Comparison of ENCODE assay signal across 8 cellular contexts in the genomic region with DNA sequence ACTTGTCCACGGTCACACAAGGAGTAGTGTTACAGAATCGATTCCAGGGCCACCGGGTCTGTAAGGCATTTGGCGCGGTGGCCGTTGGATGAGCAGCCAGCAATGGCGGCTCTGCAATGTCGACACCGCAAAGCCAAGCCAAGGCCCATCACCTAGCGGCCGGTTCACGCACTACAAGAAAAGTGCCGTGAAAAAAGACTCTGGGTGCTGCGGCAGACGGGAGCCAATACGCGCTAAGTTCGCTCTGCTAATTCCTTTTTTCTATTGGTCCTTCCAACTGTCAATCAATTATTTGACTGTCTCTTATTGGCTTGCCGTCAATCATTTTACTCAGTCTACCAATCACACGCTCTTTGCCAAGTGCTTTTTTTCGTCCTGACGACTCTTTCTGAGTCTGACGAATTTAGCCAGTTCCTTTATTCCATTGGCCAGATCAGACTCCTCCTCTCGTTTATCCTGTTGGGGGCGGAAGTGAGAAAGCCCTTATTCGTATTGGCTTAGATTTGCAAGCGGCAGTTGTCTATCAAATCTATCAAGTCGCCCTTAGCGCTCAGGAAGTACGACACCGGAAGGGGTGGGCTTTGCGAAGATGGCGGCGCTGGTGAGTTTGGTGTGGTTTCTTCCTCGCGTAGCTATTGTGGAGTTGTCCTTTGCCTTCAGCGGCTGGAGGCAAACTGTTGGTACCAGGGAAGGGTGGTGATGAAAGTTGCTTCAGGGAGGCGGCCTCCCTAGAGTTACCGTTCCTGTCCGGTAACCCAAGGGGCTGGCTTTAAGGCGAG. TPM values are rescaled to one million over a fixed set of nuclear protein-coding genes. Genes with fewer than 3 reads are reported as not detected.
A peak's percentile ranks its signal among the peaks of the same experiment; 100 is the strongest.
DNase-seq lines count a peak whose midpoint lies in the region; ATAC-seq lines count a peak whose summit lies in the region.

A gene with protein sequence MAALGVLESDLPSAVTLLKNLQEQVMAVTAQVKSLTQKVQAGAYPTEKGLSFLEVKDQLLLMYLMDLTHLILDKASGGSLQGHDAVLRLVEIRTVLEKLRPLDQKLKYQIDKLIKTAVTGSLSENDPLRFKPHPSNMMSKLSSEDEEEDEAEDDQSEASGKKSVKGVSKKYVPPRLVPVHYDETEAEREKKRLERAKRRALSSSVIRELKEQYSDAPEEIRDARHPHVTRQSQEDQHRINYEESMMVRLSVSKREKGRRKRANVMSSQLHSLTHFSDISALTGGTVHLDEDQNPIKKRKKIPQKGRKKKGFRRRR (plus strand): TSS at position 577 of the 779 bp plus-strand sequence. CDS start 13 bp downstream, at position 590.

- peaks cover 11% of the 10 kb centered on the region for H3K4me1 Mint-ChIP-seq in activated T-helper 1 cell treated with anti-CD3 and anti-CD28 coated beads, Interleukin-12 subunit alpha, Interleukin-12 subunit beta, Interleukin-2, Interleukin-4 antibody, amounts not matched to agents 30 ng/mL and 10 ng/mL and 1 ng/mL, durations not matched to agents 14 hours and 24 hours and 36 hours (ENCODE audit: low read depth)
- peaks cover 6 to 7% (median 7%) of the 10 kb centered on the region in 3 donors for H3K4me1 Mint-ChIP-seq in naive B cell
- H3K4me1 Mint-ChIP-seq in stimulated activated memory B cell treated with anti-CD40 and anti-IgM and Interleukin-4, amounts not matched to agents 10 μg/mL and 1 μg/mL and 100 μg/mL, for 72 hours, result peaks cover 7% of the 10 kb centered on the region

- H3K4me1 ChIP-seq in GM23248 (ENCODE audit: insufficient read depth), result peaks cover 9% of the 10 kb centered on the region

- H3F3A ChIP-seq in GM23248 (ENCODE audit: insufficient read depth), result no peaks in the 10 kb centered on the region

- 1 to 2% methylated on average over 41 of the region's 41 CpGs for whole genome bisulfite sequencing in GM23248 (ENCODE audit: low coverage in 1 of 2, low lambda C conversion rate in 2 of 2, missing lambda C conversion rate in 2 of 2), 2 experiments

- no peaks in the 10 kb centered on the region for H3K9me3 ChIP-seq in GM23248 (ENCODE audit: low read depth)

- peaks cover 24% of the 10 kb centered on the region for H3K79me2 ChIP-seq in GM23248 (ENCODE audit: insufficient read depth)

- in situ Hi-C loops in GM23248 (cut with MboI), result no loop called here

- H3K27ac Mint-ChIP-seq in activated T-helper 1 cell treated with anti-CD3 and anti-CD28 coated beads, Interleukin-12 subunit alpha, Interleukin-12 subunit beta, Interleukin-2, Interleukin-4 antibody, amounts not matched to agents 30 ng/mL and 10 ng/mL and 1 ng/mL, durations not matched to agents 14 hours and 24 hours and 36 hours, result peak within 1 kb of the TSS; percentile 45
- no peak within 1 kb of the TSS for H3K27ac Mint-ChIP-seq in naive B cell
- H3K27ac Mint-ChIP-seq in stimulated activated memory B cell treated with anti-CD40 and anti-IgM and Interleukin-4, amounts not matched to agents 10 μg/mL and 1 μg/mL and 100 μg/mL, for 72 hours, result no peak within 1 kb of the TSS

- intact Hi-C loops in activated T-helper 1 cell treated with anti-CD3 and anti-CD28 coated beads, Interleukin-12 subunit alpha, Interleukin-12 subunit beta, Interleukin-2, Interleukin-4 antibody, amounts not matched to agents 30 ng/mL and 10 ng/mL and 1 ng/mL, durations not matched to agents 14 hours and 24 hours and 36 hours (cut with micrococcal nuclease), result loop anchor here (1.0 to 10.0 kb wide), 13 partner anchors 9 to 973 kb away; a partner anchor contains a TSS

- peaks cover 13% of the 10 kb centered on the region; the same call in 1 of the 2 replicates for H3K36me3 ChIP-seq in GM23248 (ENCODE audit: low read depth)

- H3K9ac ChIP-seq in GM23248, result peak within 1 kb of the TSS; percentile 96

- peaks cover 20% of the 10 kb centered on the region for H3K36me3 Mint-ChIP-seq in activated T-helper 1 cell treated with anti-CD3 and anti-CD28 coated beads, Interleukin-12 subunit alpha, Interleukin-12 subunit beta, Interleukin-2, Interleukin-4 antibody, amounts not matched to agents 30 ng/mL and 10 ng/mL and 1 ng/mL, durations not matched to agents 14 hours and 24 hours and 36 hours (ENCODE audit: low read depth)
- peaks cover 10 to 11% of the 10 kb centered on the region in 2 donors for H3K36me3 Mint-ChIP-seq in naive B cell
- H3K36me3 Mint-ChIP-seq in stimulated activated memory B cell treated with anti-CD40 and anti-IgM and Interleukin-4, amounts not matched to agents 10 μg/mL and 1 μg/mL and 100 μg/mL, for 72 hours, result peaks cover 11% of the 10 kb centered on the region

- H3K4me2 ChIP-seq in GM23248 (ENCODE audit: unreplicated experiment), result peak within 1 kb of the TSS; percentile 94

- no peaks in the 10 kb centered on the region for H3K27me3 ChIP-seq in GM23248 (replicated peaks; ENCODE audit: insufficient read depth)

- DNase-seq in EH (ENCODE audit: low read depth), result peak; percentile 100
- peak; percentile 100 for DNase-seq in GM23248
- DNase-seq in Kasumi-1 (lab: John Stamatoyannopoulos, UW), result peak; percentile 99
- peak; percentile 100 for DNase-seq in RKO (ENCODE audit: low spot score)
- DNase-seq in activated T-helper 1 cell treated with anti-CD3 and anti-CD28 coated beads, Interleukin-12 subunit alpha, Interleukin-12 subunit beta, Interleukin-2, Interleukin-4 antibody, amounts not matched to agents 30 ng/mL and 10 ng/mL and 1 ng/mL, durations not matched to agents 14 hours and 24 hours and 36 hours (ENCODE audit: low spot score), result peak; percentile 89
- peak; percentile 100 for DNase-seq in fibroblast of gingiva (ENCODE audit: low read depth)
- peak; percentile 95 for DNase-seq in naive B cell

- H2AFZ ChIP-seq in GM23248, result peak within 1 kb of the TSS; percentile 95

- no peaks in the 10 kb centered on the region for H3K9me2 ChIP-seq in GM23248 (ENCODE audit: insufficient read depth)

- H3K4me3 Mint-ChIP-seq in activated T-helper 1 cell treated with anti-CD3 and anti-CD28 coated beads, Interleukin-12 subunit alpha, Interleukin-12 subunit beta, Interleukin-2, Interleukin-4 antibody, amounts not matched to agents 30 ng/mL and 10 ng/mL and 1 ng/mL, durations not matched to agents 14 hours and 24 hours and 36 hours, result no peak within 1 kb of the TSS
- peak within 1 kb of the TSS in 2 of 8 donors; percentile 52 to 54 for H3K4me3 Mint-ChIP-seq in naive B cell
- H3K4me3 Mint-ChIP-seq in stimulated activated memory B cell treated with anti-CD40 and anti-IgM and Interleukin-4, amounts not matched to agents 10 μg/mL and 1 μg/mL and 100 μg/mL, for 72 hours, result no peak within 1 kb of the TSS

- H3K27ac ChIP-seq in GM23248, result peak within 1 kb of the TSS; percentile 80

- no peaks in the 10 kb centered on the region for H3K9me3 Mint-ChIP-seq in activated T-helper 1 cell treated with anti-CD3 and anti-CD28 coated beads, Interleukin-12 subunit alpha, Interleukin-12 subunit beta, Interleukin-2, Interleukin-4 antibody, amounts not matched to agents 30 ng/mL and 10 ng/mL and 1 ng/mL, durations not matched to agents 14 hours and 24 hours and 36 hours
- H3K9me3 Mint-ChIP-seq in naive B cell, result no peaks in the 10 kb centered on the region
- H3K9me3 Mint-ChIP-seq in stimulated activated memory B cell treated with anti-CD40 and anti-IgM and Interleukin-4, amounts not matched to agents 10 μg/mL and 1 μg/mL and 100 μg/mL, for 72 hours, result no peaks in the 10 kb centered on the region

- H3K27me3 Mint-ChIP-seq in activated T-helper 1 cell treated with anti-CD3 and anti-CD28 coated beads, Interleukin-12 subunit alpha, Interleukin-12 subunit beta, Interleukin-2, Interleukin-4 antibody, amounts not matched to agents 30 ng/mL and 10 ng/mL and 1 ng/mL, durations not matched to agents 14 hours and 24 hours and 36 hours (ENCODE audit: insufficient read depth), result peaks cover 2% of the 10 kb centered on the region
- H3K27me3 Mint-ChIP-seq in naive B cell, result no peaks in the 10 kb centered on the region
- no peaks in the 10 kb centered on the region for H3K27me3 Mint-ChIP-seq in stimulated activated memory B cell treated with anti-CD40 and anti-IgM and Interleukin-4, amounts not matched to agents 10 μg/mL and 1 μg/mL and 100 μg/mL, for 72 hours

- ATAC-seq in naive B cell (ENCODE audit: low read depth in 2 of 2), result peak; percentile 87 to 90
- ATAC-seq in stimulated activated memory B cell treated with anti-CD40 and anti-IgM and Interleukin-4, amounts not matched to agents 10 μg/mL and 1 μg/mL and 100 μg/mL, for 72 hours, result peak; percentile 99

- peak within 1 kb of the TSS; percentile 98 for H3K4me3 ChIP-seq in GM23248

- H4K20me1 ChIP-seq in GM23248 (ENCODE audit: insufficient read depth), result no peaks in the 10 kb centered on the region

RNA-seq across cellular contexts. Expression of the gene that starts here (rescaled TPM):
- 13.9 and 25.9 TPM in 2 replicates for total RNA-seq in GM23248 (2014; rRNA removed; shearing (Covaris generic))
- polyA plus RNA-seq in GM23248 (2016; fragmentation: Nextera tagmentation; extraction: Ambion mirVana), result 39.9 TPM in 2 replicates
- total RNA-seq in activated T-helper 1 cell treated with anti-CD3 and anti-CD28 coated beads, Interleukin-12 subunit alpha, Interleukin-12 subunit beta, Interleukin-2, Interleukin-4 antibody, amounts not matched to agents 30 ng/mL and 10 ng/mL and 1 ng/mL, durations not matched to agents 14 hours and 24 hours and 36 hours, result 80.1 and 84.5 TPM in 2 replicates
- polyA plus RNA-seq in naive B cell (ENCODE audit: low read depth in 6 of 6), result 100 to 1,000 TPM in 1 of 6 donors, 10 to 100 TPM in 5; 54.2 to 105 (median 76.4) TPM

Comparison
In these comparisons a context has a peak if more than half of its experiments do, and no peak if none do; other contexts are left out.
1. Peak in every context shown above with its lines: DNase-seq, ATAC-seq, H3K4me3 ChIP-seq and H3K27ac ChIP-seq.